In genomic region chr13:72726721-72727416, GRCh38 we compare ENCODE assay signal across 8 cellular contexts. TPM values are rescaled to one million over a fixed set of nuclear protein-coding genes. Genes with fewer than 3 reads are reported as not detected.
DNase-seq lines count a peak whose midpoint lies in the region; TF ChIP-seq lines count a peak whose summit lies in the region.

No MANE protein-coding gene starts in this region.

- H3K4me3 ChIP-seq in HAP-1 = peak overlapping the region; percentile 71

- no peaks in the 10 kb centered on the region for H3K27me3 ChIP-seq in HAP-1 (ENCODE audit: low read depth)

- peak; percentile 76 to 94 (median 94) for DNase-seq in NCI-H1417 (lab: John Stamatoyannopoulos, UW)
- DNase-seq in NCI-H1417 treated with DMSO at 0.1 percent for 48 hours (lab: John Stamatoyannopoulos, UW) = no peak
- DNase-seq in HAP-1 (ENCODE audit: low spot score in 2 of 2) = peak; percentile 22 to 77
- peak; percentile 25 to 27 for DNase-seq in Kasumi-1 (lab: John Stamatoyannopoulos, UW)
- peak; percentile 27 for DNase-seq in dermis blood vessel endothelial cell
- peak; percentile 41 to 60 for DNase-seq in mesothelial cell of epicardium (ENCODE audit: low spot score in 2 of 2, unreplicated experiment in 2 of 2)
- DNase-seq in stimulated activated naive CD4-positive, alpha-beta T cell (lab: John Stamatoyannopoulos, UW) = peak in 4 of 6 experiments; percentile 24 to 51 (median 41)

- peaks cover 21% of the 10 kb centered on the region for H3K4me1 ChIP-seq in HAP-1

- 0 out of 2 replicates have a peak overlapping the region, but pooled peaks have one; percentile 24 for H3K27ac ChIP-seq in VCaP

- in situ Hi-C loops in HAP-1 (cut with MboI; ENCODE audit: low sequenced_read_pairs) = no loop called here

- H3K27ac Mint-ChIP-seq in mesothelial cell of epicardium = peak overlapping the region; percentile 78

- H3K4me3 Mint-ChIP-seq in mesothelial cell of epicardium = peak overlapping the region; percentile 90

- TF ChIP-seq CTCF in VCaP (conservative IDR thresholded peaks at IDR 0.05) (no peak), mesothelial cell of epicardium (IDR thresholded peaks at IDR 0.05; ENCODE audit: unreplicated experiment) (no peak)

- H3K36me3 ChIP-seq in HAP-1 (replicated peaks) = peaks cover 26% of the 10 kb centered on the region

- H3K4me1 Mint-ChIP-seq in mesothelial cell of epicardium = peaks cover 22% of the 10 kb centered on the region

- no peaks in the 10 kb centered on the region for H3K9me3 ChIP-seq in HAP-1

- no peaks in the 10 kb centered on the region for H3K27me3 Mint-ChIP-seq in mesothelial cell of epicardium (ENCODE audit: low read depth)

- peaks cover 11% of the 10 kb centered on the region for H3K36me3 Mint-ChIP-seq in mesothelial cell of epicardium

- H3K9me3 Mint-ChIP-seq in mesothelial cell of epicardium = no peaks in the 10 kb centered on the region

RNA-seq across cellular contexts. Expression of gene MZT1, which starts 0.6 kb away (rescaled TPM):
- total RNA-seq in dermis blood vessel endothelial cell (10.0 and 12.7 TPM in 2 replicates), mesothelial cell of epicardium (6.0 to 6.4 TPM (median 6.4 TPM) in 3 replicates)

RNA-seq across cellular contexts. Expression of gene BORA, which starts 0.9 kb away (rescaled TPM):
- total RNA-seq in dermis blood vessel endothelial cell = 5.3 and 9.1 TPM in 2 replicates
- 7.3 to 8.8 TPM (median 8.4 TPM) in 3 replicates for total RNA-seq in mesothelial cell of epicardium

RNA-seq across cellular contexts. Expression of gene DIS3, which starts 54.8 kb away (rescaled TPM):
- total RNA-seq in dermis blood vessel endothelial cell = 49.5 and 64.8 TPM in 2 replicates
- 31.3 to 33.7 TPM (median 33.2 TPM) in 3 replicates for total RNA-seq in mesothelial cell of epicardium

RNA-seq across cellular contexts. Expression of gene PIBF1, which starts 55.1 kb away (rescaled TPM):
- total RNA-seq in dermis blood vessel endothelial cell (18.0 and 26.4 TPM in 2 replicates), mesothelial cell of epicardium (34.4 to 40.2 TPM (median 38.8 TPM) in 3 replicates)
